ENCODE assay signal across 8 cellular contexts in genomic region chr6:43838276-43839036, GRCh38.
DNase-seq lines count a peak whose midpoint lies in the region; ATAC-seq and TF ChIP-seq lines count a peak whose summit lies in the region.

No MANE protein-coding gene starts in this region.

- intact Hi-C loops in sciatic nerve (cut with DNase I): no loop called here
- intact Hi-C loops in activated T-helper 2 cell treated with anti-CD3 and anti-CD28 coated beads, Interferon-gamma antibody, Interleukin-2, Interleukin-4, amounts not matched to agents 10 μg/mL and 5 μg/mL and 100 μg/mL, durations not matched to agents 14 hours and 24 hours and 36 hours (cut with micrococcal nuclease): loop anchor here (1.0 kb wide), 1 partner anchor 69 kb away; no protein-coding TSS in a partner anchor

- H3K9me2 ChIP-seq in SU-DHL-6 (replicated peaks; ENCODE audit: insufficient read depth, low read length): no peaks in the 10 kb centered on the region

- H3K79me2 ChIP-seq in SU-DHL-6 (ENCODE audit: insufficient read depth, low read length): no peaks in the 10 kb centered on the region

- TF ChIP-seq CTCF in HFF-Myc (IDR thresholded peaks at IDR 0.05; ENCODE audit: low read depth, low read length, missing control alignments): peak; percentile 53
- peak; percentile 29 for TF ChIP-seq CTCF in SU-DHL-6 (IDR thresholded peaks at IDR 0.05; ENCODE audit: insufficient read depth, low read length, poor library complexity, severe bottlenecking)
- peak; percentile 55 for TF ChIP-seq CTCF in glutamatergic neuron (IDR thresholded peaks at IDR 0.05; ENCODE audit: partially characterized antibody, unreplicated experiment)

- H3K9ac ChIP-seq in SU-DHL-6 (ENCODE audit: low read length): no peak overlapping the region

- no peaks in the 10 kb centered on the region for H3K9me3 Mint-ChIP-seq in glutamatergic neuron (ENCODE audit: unreplicated experiment)
- no peaks in the 10 kb centered on the region for H3K9me3 Mint-ChIP-seq in activated T-helper 2 cell treated with anti-CD3 and anti-CD28 coated beads, Interferon-gamma antibody, Interleukin-2, Interleukin-4, amounts not matched to agents 10 μg/mL and 5 μg/mL and 100 μg/mL, durations not matched to agents 14 hours and 24 hours and 36 hours

- no peak overlapping the region for H3K4me3 Mint-ChIP-seq in glutamatergic neuron (ENCODE audit: unreplicated experiment)
- H3K4me3 Mint-ChIP-seq in activated T-helper 2 cell treated with anti-CD3 and anti-CD28 coated beads, Interferon-gamma antibody, Interleukin-2, Interleukin-4, amounts not matched to agents 10 μg/mL and 5 μg/mL and 100 μg/mL, durations not matched to agents 14 hours and 24 hours and 36 hours (ENCODE audit: low read depth): no peak overlapping the region

- H3K4me3 ChIP-seq in HFF-Myc (replicated peaks; ENCODE audit: low read depth, low read length) (no peak overlapping the region), SU-DHL-6 (ENCODE audit: insufficient read depth, low read length, poor library complexity, severe bottlenecking) (no peak overlapping the region)

- H3K27me3 ChIP-seq in SU-DHL-6 (ENCODE audit: low read length): no peaks in the 10 kb centered on the region

- H3K27me3 Mint-ChIP-seq in glutamatergic neuron (ENCODE audit: unreplicated experiment): peaks cover 4% of the 10 kb centered on the region
- H3K27me3 Mint-ChIP-seq in activated T-helper 2 cell treated with anti-CD3 and anti-CD28 coated beads, Interferon-gamma antibody, Interleukin-2, Interleukin-4, amounts not matched to agents 10 μg/mL and 5 μg/mL and 100 μg/mL, durations not matched to agents 14 hours and 24 hours and 36 hours (ENCODE audit: low read depth): peaks cover 7% of the 10 kb centered on the region

- H3K27ac ChIP-seq in SU-DHL-6 (ENCODE audit: low read depth, low read length): no peak overlapping the region

- H3K27ac Mint-ChIP-seq in glutamatergic neuron (ENCODE audit: unreplicated experiment): no peak overlapping the region
- no peak overlapping the region for H3K27ac Mint-ChIP-seq in activated T-helper 2 cell treated with anti-CD3 and anti-CD28 coated beads, Interferon-gamma antibody, Interleukin-2, Interleukin-4, amounts not matched to agents 10 μg/mL and 5 μg/mL and 100 μg/mL, durations not matched to agents 14 hours and 24 hours and 36 hours

- DNase-seq in COR-L47 (lab: John Stamatoyannopoulos, UW) (peak; percentile 11), HFF-Myc (ENCODE audit: extremely low read depth, low read depth) (no peak), glutamatergic neuron (no peak), sciatic nerve (ENCODE audit: low spot score) (peak; percentile 71), activated T-cell treated with anti-CD3 and anti-CD28 coated beads for 4 hours (no peak)
- DNase-seq in activated T-helper 2 cell treated with anti-CD3 and anti-CD28 coated beads, Interferon-gamma antibody, Interleukin-2, Interleukin-4, amounts not matched to agents 10 μg/mL and 5 μg/mL and 100 μg/mL, durations not matched to agents 14 hours and 24 hours and 36 hours (ENCODE audit: low spot score): no peak

- no peaks in the 10 kb centered on the region for H3K9me3 ChIP-seq in SU-DHL-6 (ENCODE audit: insufficient read depth, low read length)

- H3K4me2 ChIP-seq in SU-DHL-6 (ENCODE audit: low read depth, low read length, poor library complexity, severe bottlenecking): no peak overlapping the region

- H3K36me3 ChIP-seq in SU-DHL-6 (ENCODE audit: low read length): no peaks in the 10 kb centered on the region

- no peaks in the 10 kb centered on the region for H3K36me3 Mint-ChIP-seq in glutamatergic neuron (ENCODE audit: unreplicated experiment)
- no peaks in the 10 kb centered on the region for H3K36me3 Mint-ChIP-seq in activated T-helper 2 cell treated with anti-CD3 and anti-CD28 coated beads, Interferon-gamma antibody, Interleukin-2, Interleukin-4, amounts not matched to agents 10 μg/mL and 5 μg/mL and 100 μg/mL, durations not matched to agents 14 hours and 24 hours and 36 hours (ENCODE audit: low read depth)

- no peaks in the 10 kb centered on the region for H4K20me1 ChIP-seq in SU-DHL-6 (ENCODE audit: low read depth, low read length)

- ATAC-seq in sciatic nerve (peak; percentile 94), HG03025 (IDR thresholded peaks at IDR 0.05; ENCODE audit: low FRiP score, unreplicated experiment) (no peak)

- no peaks in the 10 kb centered on the region for H3F3A ChIP-seq in SU-DHL-6 (ENCODE audit: insufficient read depth)

- peaks cover 20% of the 10 kb centered on the region for H3K4me1 Mint-ChIP-seq in glutamatergic neuron (ENCODE audit: low read depth, unreplicated experiment)
- H3K4me1 Mint-ChIP-seq in activated T-helper 2 cell treated with anti-CD3 and anti-CD28 coated beads, Interferon-gamma antibody, Interleukin-2, Interleukin-4, amounts not matched to agents 10 μg/mL and 5 μg/mL and 100 μg/mL, durations not matched to agents 14 hours and 24 hours and 36 hours (ENCODE audit: low read depth): no peaks in the 10 kb centered on the region

- H2AFZ ChIP-seq in SU-DHL-6 (ENCODE audit: low read depth, low read length, severe bottlenecking): no peak overlapping the region

Comparison
In these comparisons a context has a peak if more than half of its experiments do, and no peak if none do; other contexts are left out.
1. DNase-seq: peak in COR-L47 (single experiment) and sciatic nerve (single experiment); none in HFF-Myc (single experiment), glutamatergic neuron (single experiment), activated T-helper 2 cell treated with anti-CD3 and anti-CD28 coated beads, Interferon-gamma antibody, Interleukin-2, Interleukin-4, amounts not matched to agents 10 μg/mL and 5 μg/mL and 100 μg/mL, durations not matched to agents 14 hours and 24 hours and 36 hours (single experiment) and activated T-cell treated with anti-CD3 and anti-CD28 coated beads for 4 hours (single experiment).
2. Peak in every context shown above with its lines, with median percentiles within 50 percentile points of each other: CTCF ChIP-seq.